8 cellular contexts compared by ENCODE assay signal in the genomic region with DNA sequence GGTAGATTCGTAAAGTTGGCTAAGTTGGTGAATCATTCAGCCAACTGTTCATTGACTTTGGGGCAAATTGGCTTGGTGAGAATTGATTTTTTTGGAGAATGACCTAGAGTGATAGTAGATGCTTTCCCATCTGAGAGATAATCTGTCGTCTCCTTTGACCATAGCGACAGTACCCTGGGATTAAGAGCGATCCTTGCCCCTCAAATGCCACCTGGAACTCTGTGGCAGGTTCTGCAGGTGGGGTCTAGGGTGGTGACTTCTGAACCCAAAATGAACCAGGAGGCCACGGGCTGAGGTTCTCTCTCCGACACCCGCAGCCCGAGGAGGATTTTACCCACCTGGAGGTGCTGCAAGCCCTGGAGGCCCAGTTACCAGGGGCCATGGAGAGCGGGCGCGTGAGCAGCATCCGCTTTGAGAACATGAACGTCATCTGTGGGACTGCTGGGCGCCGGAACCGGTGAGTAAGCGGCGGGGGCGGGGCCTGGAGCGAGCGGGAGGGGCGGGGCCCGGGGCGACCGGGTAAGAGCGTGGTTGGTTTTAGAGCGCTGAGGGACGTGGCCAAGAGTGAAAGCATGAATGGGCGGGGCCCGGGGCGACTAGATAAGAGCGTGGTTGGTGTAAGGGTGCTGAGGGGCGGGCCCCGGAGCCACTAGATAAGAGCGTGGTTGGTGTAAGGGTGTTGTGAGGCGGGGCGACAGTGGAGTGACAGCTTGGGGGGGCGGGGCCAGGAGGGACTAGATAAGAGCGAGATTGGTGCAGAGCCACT. TPM values are rescaled to one million over a fixed set of nuclear protein-coding genes. Genes with fewer than 3 reads are reported as not detected.
DNase-seq lines count a peak whose midpoint lies in the region; ATAC-seq, FAIRE-seq and TF ChIP-seq lines count a peak whose summit lies in the region.

No MANE protein-coding gene starts in this region.

- H3K4me3 ChIP-seq in A549: peak overlapping the region; percentile 62

- TF ChIP-seq EP300 in A549 (IDR thresholded peaks at IDR 0.05): no peak

- H3K27me3 Mint-ChIP-seq in central memory CD8-positive, alpha-beta T cell: peaks cover 88% of the 10 kb centered on the region

- H3K9me3 ChIP-seq in A549: peaks cover 7% of the 10 kb centered on the region; the same call in 2 of the 3 replicates

- peak; percentile 82 to 94 for ATAC-seq in A549
- ATAC-seq in GM19324 (IDR thresholded peaks at IDR 0.05; ENCODE audit: low FRiP score, unreplicated experiment): peak; percentile 73
- peak; percentile 84 for ATAC-seq in central memory CD8-positive, alpha-beta T cell (replicated peaks; ENCODE audit: extremely low read depth, poor library complexity, severe bottlenecking)
- no peak for ATAC-seq in GM18505 (IDR thresholded peaks at IDR 0.05; ENCODE audit: unreplicated experiment)

- FAIRE-seq in A549 (lab: Jason Lieb, UNC): peak; percentile 61

- peak overlapping the region; percentile 72 to 94 for H3K27ac ChIP-seq in A549

- no peak for TF ChIP-seq CTCF in A549 (IDR thresholded peaks at IDR 0.05)

- POLR2A ChIA-PET in A549 (lab: Yijun Ruan, JAX): interaction anchor here (0.5 to 1.2 kb wide), 18 partner anchors 9 to 382 kb away, joined by 3 to 8 read pairs (median 4); a partner anchor contains a TSS

- H3K4me1 Mint-ChIP-seq in central memory CD8-positive, alpha-beta T cell: peaks cover 13% of the 10 kb centered on the region

- CTCF ChIA-PET in A549 (lab: Yijun Ruan, JAX): interaction anchor here (1.2 kb wide), 1 partner anchor 11 kb away, joined by 3 read pairs; no protein-coding TSS in a partner anchor

- peak; percentile 84 for TF ChIP-seq POLR2A in A549 (IDR thresholded peaks at IDR 0.05; ENCODE audit: low read length)
- no peak for TF ChIP-seq POLR2A in GM18505 (IDR thresholded peaks at IDR 0.05; ENCODE audit: borderline replicate concordance, extremely low read depth, insufficient read depth, insufficient read length)

- H3K4me2 ChIP-seq in A549: peak overlapping the region; percentile 92

- H3K4me3 Mint-ChIP-seq in central memory CD8-positive, alpha-beta T cell: peak overlapping the region; percentile 62

- WGBS in A549 (ENCODE audit: missing lambda C conversion rate): 3% methylated on average over 14 of the region's 39 CpGs

- H3K9me3 Mint-ChIP-seq in central memory CD8-positive, alpha-beta T cell: peaks cover 15% of the 10 kb centered on the region

- H3K27ac Mint-ChIP-seq in central memory CD8-positive, alpha-beta T cell (ENCODE audit: low read depth): peak overlapping the region; percentile 46

- TF ChIP-seq RAD21 in A549 (conservative IDR thresholded peaks at IDR 0.05 in 1 of 2, IDR thresholded peaks at IDR 0.05 in 1 of 2): no peak

- peaks cover 3% of the 10 kb centered on the region for H3K36me3 Mint-ChIP-seq in central memory CD8-positive, alpha-beta T cell (ENCODE audit: insufficient read depth)

- peaks cover 14% of the 10 kb centered on the region; the same call in 2 of the 3 replicates for H3K4me1 ChIP-seq in A549

- DNase-seq in A549 (ENCODE audit: low read depth in 1 of 2, low spot score in 1 of 2): peak; percentile 97 to 100
- DNase-seq in NCI-H2171 treated with DMSO at 0.1 percent for 48 hours (lab: John Stamatoyannopoulos, UW): peak; percentile 100
- DNase-seq in activated CD4-positive, alpha-beta T cell treated with anti-CD3 and anti-CD28 coated beads for 24 hours (ENCODE audit: low read depth in 2 of 2): peak; percentile 71 to 80
- peak; percentile 20 to 43 for DNase-seq in central memory CD8-positive, alpha-beta T cell (ENCODE audit: low spot score in 2 of 2)
- DNase-seq in iris pigment epithelial cell (ENCODE audit: low read depth): peak; percentile 100
- DNase-seq in stimulated activated CD4-positive, alpha-beta T cell treated with anti-CD3 and anti-CD28 coated beads, Interleukin-15, amount 100 ng/mL, for 1 hour (ENCODE audit: low read depth in 1 of 2, low spot score in 1 of 2): peak; percentile 26 to 79

TF ChIP-seq in A549, 52 proteins besides CTCF, POLR2A, EP300 and RAD21:
- TF ChIP-seq JUN (IDR thresholded peaks at IDR 0.05) (peak; percentile 58 to 77; a peak in 4 of 5 replicates), FOSL2 (IDR thresholded peaks at IDR 0.05) (no peak), FOSL2 (CRISPR knock-in tag; IDR thresholded peaks at IDR 0.05) (no peak; the same call in 1 of the 2 replicates), HOXB13 (CRISPR knock-in tag; IDR thresholded peaks at IDR 0.05; ENCODE audit: low read depth) (peak; percentile 68; the same call in 1 of the 2 replicates), MAFK (IDR thresholded peaks at IDR 0.05; ENCODE audit: partially characterized antibody) (no peak), EHMT2 (IDR thresholded peaks at IDR 0.05; ENCODE audit: low read depth) (no peak), BHLHE40 (IDR thresholded peaks at IDR 0.05; ENCODE audit: low read depth, low read length) (0 out of 2 replicates have a peak, but pooled peaks have one; percentile 27), HOXB5 (CRISPR knock-in tag; IDR thresholded peaks at IDR 0.05) (0 out of 2 replicates have a peak, but pooled peaks have one; percentile 55), EHF (CRISPR knock-in tag; IDR thresholded peaks at IDR 0.05) (peak; percentile 41; the same call in 1 of the 2 replicates), TFCP2L1 (CRISPR knock-in tag; IDR thresholded peaks at IDR 0.05) (no peak), FOXS1 (CRISPR knock-in tag; IDR thresholded peaks at IDR 0.05) (no peak), TP53 (CRISPR knock-in tag; IDR thresholded peaks at IDR 0.05) (peak; percentile 74; the same call in 1 of the 2 replicates), HOXA7 (CRISPR knock-in tag; IDR thresholded peaks at IDR 0.05) (0 out of 2 replicates have a peak, but pooled peaks have one; percentile 37), PHF8 (IDR thresholded peaks at IDR 0.05; ENCODE audit: borderline replicate concordance, low read depth) (peak; percentile 85), CEBPB (IDR thresholded peaks at IDR 0.05) (no peak), KDM5A (IDR thresholded peaks at IDR 0.05) (no peak)
- TF ChIP-seq, protein P1, sequence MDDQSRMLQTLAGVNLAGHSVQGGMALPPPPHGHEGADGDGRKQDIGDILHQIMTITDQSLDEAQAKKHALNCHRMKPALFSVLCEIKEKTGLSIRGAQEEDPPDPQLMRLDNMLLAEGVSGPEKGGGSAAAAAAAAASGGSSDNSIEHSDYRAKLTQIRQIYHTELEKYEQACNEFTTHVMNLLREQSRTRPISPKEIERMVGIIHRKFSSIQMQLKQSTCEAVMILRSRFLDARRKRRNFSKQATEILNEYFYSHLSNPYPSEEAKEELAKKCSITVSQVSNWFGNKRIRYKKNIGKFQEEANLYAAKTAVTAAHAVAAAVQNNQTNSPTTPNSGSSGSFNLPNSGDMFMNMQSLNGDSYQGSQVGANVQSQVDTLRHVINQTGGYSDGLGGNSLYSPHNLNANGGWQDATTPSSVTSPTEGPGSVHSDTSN (IDR thresholded peaks at IDR 0.05): peak; percentile 90
- TF ChIP-seq, protein P2, sequence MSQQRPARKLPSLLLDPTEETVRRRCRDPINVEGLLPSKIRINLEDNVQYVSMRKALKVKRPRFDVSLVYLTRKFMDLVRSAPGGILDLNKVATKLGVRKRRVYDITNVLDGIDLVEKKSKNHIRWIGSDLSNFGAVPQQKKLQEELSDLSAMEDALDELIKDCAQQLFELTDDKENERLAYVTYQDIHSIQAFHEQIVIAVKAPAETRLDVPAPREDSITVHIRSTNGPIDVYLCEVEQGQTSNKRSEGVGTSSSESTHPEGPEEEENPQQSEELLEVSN (IDR thresholded peaks at IDR 0.05; ENCODE audit: borderline replicate concordance, low read depth): 0 out of 2 replicates have a peak, but pooled peaks have one; percentile 23
- TF ChIP-seq, protein P3, sequence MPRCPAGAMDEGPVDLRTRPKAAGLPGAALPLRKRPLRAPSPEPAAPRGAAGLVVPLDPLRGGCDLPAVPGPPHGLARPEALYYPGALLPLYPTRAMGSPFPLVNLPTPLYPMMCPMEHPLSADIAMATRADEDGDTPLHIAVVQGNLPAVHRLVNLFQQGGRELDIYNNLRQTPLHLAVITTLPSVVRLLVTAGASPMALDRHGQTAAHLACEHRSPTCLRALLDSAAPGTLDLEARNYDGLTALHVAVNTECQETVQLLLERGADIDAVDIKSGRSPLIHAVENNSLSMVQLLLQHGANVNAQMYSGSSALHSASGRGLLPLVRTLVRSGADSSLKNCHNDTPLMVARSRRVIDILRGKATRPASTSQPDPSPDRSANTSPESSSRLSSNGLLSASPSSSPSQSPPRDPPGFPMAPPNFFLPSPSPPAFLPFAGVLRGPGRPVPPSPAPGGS (IDR thresholded peaks at IDR 0.05): peak; percentile 50; the same call in 1 of the 3 replicates
- TF ChIP-seq, protein P4, sequence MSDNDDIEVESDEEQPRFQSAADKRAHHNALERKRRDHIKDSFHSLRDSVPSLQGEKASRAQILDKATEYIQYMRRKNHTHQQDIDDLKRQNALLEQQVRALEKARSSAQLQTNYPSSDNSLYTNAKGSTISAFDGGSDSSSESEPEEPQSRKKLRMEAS (IDR thresholded peaks at IDR 0.05): peak; percentile 58
- TF ChIP-seq, protein P5, sequence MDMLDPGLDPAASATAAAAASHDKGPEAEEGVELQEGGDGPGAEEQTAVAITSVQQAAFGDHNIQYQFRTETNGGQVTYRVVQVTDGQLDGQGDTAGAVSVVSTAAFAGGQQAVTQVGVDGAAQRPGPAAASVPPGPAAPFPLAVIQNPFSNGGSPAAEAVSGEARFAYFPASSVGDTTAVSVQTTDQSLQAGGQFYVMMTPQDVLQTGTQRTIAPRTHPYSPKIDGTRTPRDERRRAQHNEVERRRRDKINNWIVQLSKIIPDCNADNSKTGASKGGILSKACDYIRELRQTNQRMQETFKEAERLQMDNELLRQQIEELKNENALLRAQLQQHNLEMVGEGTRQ (IDR thresholded peaks at IDR 0.05): peak; percentile 34; the same call in 1 of the 2 replicates
TF ChIP-seq in A549: peak in this region for 13.

RNA-seq across cellular contexts. Expression of a gene that starts 8.6 kb away (rescaled TPM):
- polyA plus RNA-seq in A549 (2011; rRNA removed) (1.8 and 2.1 TPM in 2 replicates), A549 (2017; fragmentation: RNase III; extraction: RNeasy Plus Mini Kit Qiagen cat#74134 plus additional on column Dnase treatment) (7.9 to 9.5 TPM (median 8.2 TPM) in 3 replicates)
- polyA plus RNA-seq in A549 (2012; cell fraction: cytosol; rRNA removed): 5.7 and 5.8 TPM in 2 replicates
- polyA plus RNA-seq in A549 (2012; cell fraction: nucleus; rRNA removed): 5.8 and 5.9 TPM in 2 replicates
- not detected in 2 replicates for polyA minus RNA-seq in A549 (2011; rRNA and poly(A)+ RNA removed)

RNA-seq across cellular contexts. Expression of a gene that starts 18.2 kb away (rescaled TPM):
- polyA plus RNA-seq in A549 (2011; rRNA removed) (0.25 and 0.29 TPM in 2 replicates), A549 (2017; fragmentation: RNase III; extraction: RNeasy Plus Mini Kit Qiagen cat#74134 plus additional on column Dnase treatment) (0.45 to 1.2 TPM (median 1.1 TPM) in 3 replicates)
- 0.24 and 0.30 TPM in 2 replicates for polyA plus RNA-seq in A549 (2012; cell fraction: cytosol; rRNA removed)
- 0.44 and 0.54 TPM in 2 replicates for polyA plus RNA-seq in A549 (2012; cell fraction: nucleus; rRNA removed)
- 0.44 TPM in 1 of 2 replicates, not detected in the other for polyA minus RNA-seq in A549 (2011; rRNA and poly(A)+ RNA removed)

Comparison
In these comparisons a context has a peak if more than half of its experiments do, and no peak if none do; other contexts are left out.
1. DNase-seq: peak in every context shown above with its lines; median percentile 100 in NCI-H2171 treated with DMSO at 0.1 percent for 48 hours; 100 in iris pigment epithelial cell; 98 in A549; 76 in activated CD4-positive, alpha-beta T cell treated with anti-CD3 and anti-CD28 coated beads for 24 hours; 52 in stimulated activated CD4-positive, alpha-beta T cell treated with anti-CD3 and anti-CD28 coated beads, Interleukin-15, amount 100 ng/mL, for 1 hour; 32 in central memory CD8-positive, alpha-beta T cell.